Comparison of ENCODE assay signal across 21 cellular contexts in genomic region chr15:84823580-84823878, GRCh38. TPM values are rescaled to one million over a fixed set of nuclear protein-coding genes. Genes with fewer than 3 reads are reported as not detected.
DNase-seq lines count a peak whose midpoint lies in the region; ATAC-seq, FAIRE-seq and TF ChIP-seq lines count a peak whose summit lies in the region.
"Had no signal": no experiment of that assay in that cellular context is flagged by ENCODE, and none has a peak within 500 bp of the region (broad histone marks: within the 10 kb centered on the region; RNA-seq: fewer than 3 reads in every experiment).

No MANE protein-coding gene starts in this region.

- H3K9me3 Mint-ChIP-seq in HFFc6: no peaks in the 10 kb centered on the region
- H3K9me3 Mint-ChIP-seq: CD8-positive, alpha-beta memory T cell had no signal

- TF ChIP-seq POLR2A in K562 (conservative IDR thresholded peaks at IDR 0.05) (no peak), right lobe of liver (IDR thresholded peaks at IDR 0.05) (no peak)

- no TSS peak for BruUV-seq in K562 (replicated peaks; lab: Mats Ljungman, UMichigan)

- TF ChIP-seq RAD21 in K562 (CRISPR knock-in tag; conservative IDR thresholded peaks at IDR 0.05 in 1 of 2, IDR thresholded peaks at IDR 0.05 in 1 of 2): no peak

- no peak overlapping the region for H3K27ac Mint-ChIP-seq in HFFc6
- H3K27ac Mint-ChIP-seq: CD8-positive, alpha-beta memory T cell had no signal

- ATAC-seq in K562 (no peak), right lobe of liver (no peak)

- H3K27me3 ChIP-seq in K562 (ENCODE audit: control insufficient read depth in 2 of 2, insufficient read depth in 2 of 2, low read length in 2 of 2) (no peaks in the 10 kb centered on the region), right lobe of liver (no peaks in the 10 kb centered on the region), skeletal muscle tissue (ENCODE audit: control insufficient read depth in 3 of 3, insufficient read depth in 3 of 3, low read length in 3 of 3) (no peaks in the 10 kb centered on the region)
- H3K27me3 ChIP-seq: Peyer's patch had no signal

- H4K20me1 ChIP-seq in K562 (replicated peaks; ENCODE audit: control insufficient read depth, insufficient read depth, low read length): no peaks in the 10 kb centered on the region

- no peaks in the 10 kb centered on the region for H3K9me1 ChIP-seq in K562 (ENCODE audit: control insufficient read depth, insufficient read depth, low read length)

- CTCF ChIA-PET in K562 (lab: Yijun Ruan, JAX; ENCODE audit: low intra/inter-chr PET ratio): no interaction called here

- H3K4me1 Mint-ChIP-seq in HFFc6 (ENCODE audit: low read depth): peaks cover 7% of the 10 kb centered on the region; the same call in 1 of the 2 replicates
- H3K4me1 Mint-ChIP-seq: CD8-positive, alpha-beta memory T cell had no signal

- no peak overlapping the region for H3K27ac ChIP-seq in K562 (ENCODE audit: extremely low read depth, low read depth, low read length)
- peak overlapping the region; percentile 30 to 89 (median 53) for H3K27ac ChIP-seq in right lobe of liver
- H3K27ac ChIP-seq in skeletal muscle tissue (ENCODE audit: low read depth, low read length): peak overlapping the region; percentile 100

- no peak overlapping the region for H3K9ac ChIP-seq in K562 (ENCODE audit: insufficient read depth in 1 of 2, low read depth in 2 of 2, low read length in 2 of 2)
- peak overlapping the region in 2 of 3 donors; percentile 75 to 100 for H3K9ac ChIP-seq in skeletal muscle tissue (ENCODE audit: low read depth in 1 of 3, low read length in 3 of 3)

- H3K4me1 ChIP-seq in K562 (replicated peaks in 1 of 2; ENCODE audit: control insufficient read depth in 2 of 2, insufficient read depth in 2 of 2, low read length in 2 of 2): peaks cover 19 to 30% of the 10 kb centered on the region in 2 experiments; a peak in 4 of 5 replicates
- peaks cover 0 to 29% (median 14%) of the 10 kb centered on the region in 4 donors for H3K4me1 ChIP-seq in right lobe of liver
- peaks cover 95 to 97% (median 96%) of the 10 kb centered on the region in 3 donors for H3K4me1 ChIP-seq in skeletal muscle tissue (ENCODE audit: control insufficient read depth in 3 of 3, insufficient read depth in 3 of 3, low read length in 3 of 3)

- no peak overlapping the region for H2AFZ ChIP-seq in K562 (ENCODE audit: low read depth, low read length)

- no peak for TF ChIP-seq EP300 in K562 (IDR thresholded peaks at IDR 0.05; ENCODE audit: low read length)

- 79% methylated on average over 1 of the region's 1 CpG for WGBS in K562 (ENCODE audit: insufficient coverage, low coverage, missing lambda C conversion rate)
- WGBS in right lobe of liver (ENCODE audit: insufficient coverage, low coverage, low lambda C conversion rate, missing lambda C conversion rate): 100% methylated on average over 1 of the region's 1 CpG

- POLR2A ChIA-PET in K562 (lab: Yijun Ruan, JAX): interaction anchor here (1.0 to 1.1 kb wide), 2 partner anchors 57 to 108 kb away, joined by 3 read pairs; partner anchors contain the start of gene SEC11A

- in situ Hi-C loops in K562 (cut with MboI): no loop called here

- no peaks in the 10 kb centered on the region for H3K79me2 ChIP-seq in K562 (ENCODE audit: control insufficient read depth, insufficient read depth, low read length)

- no peak for DNase-seq in HFFc6
- DNase-seq in K562 (ENCODE audit: extremely low read depth in 1 of 4, low spot score in 3 of 4): no peak
- DNase-seq in right lobe of liver: no peak
- no peak for DNase-seq in NCI-H187 (lab: John Stamatoyannopoulos, UW)
- no peak for DNase-seq in stimulated activated CD4-positive, alpha-beta T cell treated with anti-CD3 and anti-CD28 coated beads, Interleukin-1b, Interleukin-23, amount 100 ng/mL, for 48 hours
- no peak for DNase-seq in AG08395 (ENCODE audit: low spot score)
- no peak for DNase-seq in NCI-H2029 (lab: John Stamatoyannopoulos, UW)
- DNase-seq: CD8-positive, alpha-beta memory T cell; DND-41; GDM1; Kasumi-1; NCI-H1105 treated with DMSO at 0.1 percent for 48 hours; NCI-H1930; NCI-H2171 treated with DMSO at 0.1 percent for 48 hours; NCI-H510A; NCI-H82; Peyer's patch; SIG-M5 had no signal

- TF ChIP-seq CTCF in HFFc6 (IDR thresholded peaks at IDR 0.05): 0 out of 2 replicates have a peak, but pooled peaks have one; percentile 8
- TF ChIP-seq CTCF in K562 (IDR thresholded peaks at IDR 0.05 in 2 of 3, conservative IDR thresholded peaks at IDR 0.05 in 1 of 3; ENCODE audit: insufficient read depth in 2 of 3, low read depth in 1 of 3, low read length in 3 of 3): no peak; a peak in 1 of 6 replicates
- no peak for TF ChIP-seq CTCF in right lobe of liver (IDR thresholded peaks at IDR 0.05)

- H3K4me3 Mint-ChIP-seq in HFFc6: no peak overlapping the region
- H3K4me3 Mint-ChIP-seq: CD8-positive, alpha-beta memory T cell had no signal

- peaks cover 10% of the 10 kb centered on the region for H3K27me3 Mint-ChIP-seq in HFFc6 (ENCODE audit: insufficient read depth)

- H3K36me3 ChIP-seq in K562 (ENCODE audit: control insufficient read depth, insufficient read depth, low read length) (no peaks in the 10 kb centered on the region), right lobe of liver (no peaks in the 10 kb centered on the region), skeletal muscle tissue (ENCODE audit: control insufficient read depth in 3 of 3, insufficient read depth in 3 of 3, low read length in 3 of 3) (peaks cover 22 to 45% (median 32%) of the 10 kb centered on the region in 3 donors)
- H3K36me3 ChIP-seq: Peyer's patch had no signal

- no peaks in the 10 kb centered on the region for H3K36me3 Mint-ChIP-seq in HFFc6 (ENCODE audit: low read depth)
- H3K36me3 Mint-ChIP-seq: CD8-positive, alpha-beta memory T cell had no signal

- H3K9me3 ChIP-seq in K562 (replicated peaks; ENCODE audit: control insufficient read depth, insufficient read depth, low read depth, low read length): no peaks in the 10 kb centered on the region
- H3K9me3 ChIP-seq in right lobe of liver: no peaks in the 10 kb centered on the region
- H3K9me3 ChIP-seq in skeletal muscle tissue (ENCODE audit: control insufficient read depth in 3 of 3, low read length in 3 of 3): no peaks in the 10 kb centered on the region
- H3K9me3 ChIP-seq: Peyer's patch had no signal

- H3K4me2 ChIP-seq in K562 (ENCODE audit: insufficient read depth, low read length): no peak overlapping the region

- FAIRE-seq in K562 (lab: Jason Lieb, UNC): no peak
- FAIRE-seq: GM12892, H54 had no signal

- intact Hi-C loops in K562 (cut with micrococcal nuclease) (loop anchor here (10.0 kb wide), 1 partner anchor 191 kb away; no protein-coding TSS in a partner anchor), right lobe of liver (cut with DNase I) (loop anchor here in 1 of 2 donors (10.0 kb wide), 1 partner anchor 101 kb away; no protein-coding TSS in a partner anchor)

- no peak overlapping the region for H3K4me3 ChIP-seq in K562
- H3K4me3 ChIP-seq in right lobe of liver: no peak overlapping the region
- H3K4me3 ChIP-seq in skeletal muscle tissue (ENCODE audit: low read length in 3 of 3): peak overlapping the region; percentile 50 to 65 (median 61)
- H3K4me3 ChIP-seq: Peyer's patch had no signal

TF ChIP-seq in K562, 482 proteins besides CTCF, POLR2A, EP300 and RAD21 (continues in another document):
- peak; percentile 52; the same call in 1 of the 2 replicates for TF ChIP-seq TOE1 (IDR thresholded peaks at IDR 0.05; ENCODE audit: borderline replicate concordance)
- TF ChIP-seq TOE1 (CRISPR knock-in tag; IDR thresholded peaks at IDR 0.05; ENCODE audit: borderline replicate concordance, low read depth): no peak
- TF ChIP-seq RUNX1 (IDR thresholded peaks at IDR 0.05; ENCODE audit: low read depth): no peak
- 0 out of 2 replicates have a peak, but pooled peaks have one; percentile 29 for TF ChIP-seq USF2 (CRISPR knock-in tag; IDR thresholded peaks at IDR 0.05)
- peak; percentile 67 for TF ChIP-seq RFX1 (IDR thresholded peaks at IDR 0.05)
- TF ChIP-seq NFIC (IDR thresholded peaks at IDR 0.05): no peak
- no peak for TF ChIP-seq ZNF165 (CRISPR knock-in tag; IDR thresholded peaks at IDR 0.05; ENCODE audit: borderline replicate concordance)

RNA-seq across cellular contexts. Expression of gene ALPK3, which starts 6.4 kb away (rescaled TPM):
- under 1 TPM; 0.05 to 0.60 (median 0.26) TPM for total RNA-seq in HFFc6 (2021; fragmentation: NEBNext Ultra II Directional; extraction: Animal tissue kit (Norgen Biotek cat#: 25700))
- total RNA-seq in K562 (2011; cell fraction: chromatin; rRNA removed; ENCODE audit: low replicate concordance): 0.23 and 0.32 TPM in 2 replicates
- 0.13 and 0.33 TPM in 2 replicates for total RNA-seq in K562 (2011; cell fraction: nucleolus; rRNA removed)
- 0.23 and 0.37 TPM in 2 replicates for total RNA-seq in K562 (2011; cell fraction: nucleoplasm; rRNA removed)
- total RNA-seq in K562 (2014; rRNA removed): 0.05 and 0.08 TPM in 2 replicates
- 0.03 and 0.07 TPM in 2 replicates for total RNA-seq in K562 (2014; rRNA removed; fragmentation: Illumina TruSeq; extraction: Trizol)
- total RNA-seq in K562 (2015; rRNA removed; fragmentation: Illumina TruSeq; extraction: Trizol): 0.07 and 0.15 TPM in 2 replicates
- 0.07 and 0.13 TPM in 2 replicates for total RNA-seq in K562 (2021)
- polyA plus RNA-seq in K562 (2011; rRNA removed): 0.07 and 0.20 TPM in 2 replicates
- polyA plus RNA-seq in K562 (2011; cell fraction: cytosol; rRNA removed): 0.12 and 0.39 TPM in 2 replicates
- 0.20 and 0.25 TPM in 2 replicates for polyA plus RNA-seq in K562 (2011; cell fraction: nucleus; rRNA removed)
- 0.12 and 0.26 TPM in 2 replicates for polyA plus RNA-seq in K562 (2012)
- polyA plus RNA-seq in K562 (2014; fragmentation: Illumina TruSeq; extraction: Trizol): 0.04 and 0.08 TPM in 2 replicates
- polyA plus RNA-seq in K562 (2014; fragmentation: Nextera tagmentation; extraction: Ambion mirVana): not detected
- polyA plus RNA-seq in K562 (2014; rRNA removed): 0.09 and 1.0 TPM in 2 replicates
- polyA minus RNA-seq in K562 (2011; rRNA and poly(A)+ RNA removed): 0.03 and 0.07 TPM in 2 replicates
- 0.18 TPM in 1 of 2 replicates, not detected in the other for polyA minus RNA-seq in K562 (2011; cell fraction: cytosol; rRNA and poly(A)+ RNA removed)
- polyA minus RNA-seq in K562 (2011; cell fraction: nucleus; rRNA and poly(A)+ RNA removed): 0.22 and 0.27 TPM in 2 replicates
- total RNA-seq in right lobe of liver: 10 to 100 TPM in 1 of 6 experiments, 1 to 10 TPM in 5; 1.3 to 12.5 (median 5.5) TPM
- total RNA-seq in skeletal muscle tissue: 33.4 TPM

Comparison
In these comparisons a context has a peak if more than half of its experiments do, and no peak if none do; other contexts are left out.
1. H3K4me3 ChIP-seq: peak in skeletal muscle tissue (3 of 3); none in K562 (single experiment) and right lobe of liver (0 of 3).
2. H3K9ac ChIP-seq: peak in skeletal muscle tissue (2 of 3); none in K562 (0 of 2).